In the genomic region with DNA sequence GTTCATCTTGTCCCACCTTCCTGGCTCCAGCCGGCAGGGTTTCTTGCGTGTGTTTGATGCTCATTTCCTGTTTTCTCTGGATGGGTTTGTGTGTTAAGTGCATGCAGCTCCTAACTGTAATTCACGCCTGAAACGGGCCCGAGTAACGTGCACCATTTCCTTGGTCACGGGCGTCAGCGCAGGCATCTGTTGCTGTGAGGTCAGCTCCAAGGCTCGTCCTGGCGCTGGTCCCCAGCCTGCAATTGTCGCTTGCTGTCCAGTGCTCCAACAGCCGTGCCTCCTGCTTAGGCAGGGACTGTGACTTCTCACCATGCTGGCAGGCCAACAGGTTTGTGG, we compare ENCODE assay signal across 28 cellular contexts.
"Had no signal": no experiment of that assay in that cellular context is flagged by ENCODE, and none has a peak within 500 bp of the region (broad histone marks: within the 10 kb centered on the region; RNA-seq: fewer than 3 reads in every experiment).

No MANE protein-coding gene starts in this region.

- H3K27me3 Mint-ChIP-seq: natural killer cell treated with Interleukin-12 subunit alpha and Interleukin-12 subunit beta and Interleukin-15 and Interleukin-18, amount 100 ng/mL, for 72 hours; stimulated activated naive CD8-positive, alpha-beta T cell treated with anti-CD3 and anti-CD28 coated beads, Interleukin-15, Interleukin-2, amounts not matched to agents 100 ng/mL and 50 ng/mL, for 24 hours had no signal

- H3K9ac ChIP-seq: parathyroid adenoma had no signal

- H3K36me3 Mint-ChIP-seq: memory B cell; mesothelial cell of epicardium; naive B cell; natural killer cell treated with Interleukin-12 subunit alpha and Interleukin-12 subunit beta and Interleukin-15 and Interleukin-18, amount 100 ng/mL, for 72 hours; stimulated activated naive B cell treated with anti-CD40 and anti-IgM and Interleukin-4, amounts not matched to agents 10 μg/mL and 1 μg/mL and 100 μg/mL, for 72 hours had no signal

- H3K4me1 ChIP-seq: gastroesophageal sphincter, heart left ventricle, parathyroid adenoma, sigmoid colon, tibial nerve, vagina had no signal

- H3K27ac ChIP-seq: dorsolateral prefrontal cortex, epithelial cell of prostate, gastroesophageal sphincter, heart left ventricle, hepatocyte, neutrophil, parathyroid adenoma, sigmoid colon, thoracic aorta, tibial nerve, vagina had no signal

- H3K27ac Mint-ChIP-seq: memory B cell; mesothelial cell of epicardium; natural killer cell treated with Interleukin-12 subunit alpha and Interleukin-12 subunit beta and Interleukin-15 and Interleukin-18, amount 100 ng/mL, for 72 hours; progenitor cell of endocrine pancreas; stimulated activated naive B cell treated with anti-CD40 and anti-IgM and Interleukin-4, amounts not matched to agents 10 μg/mL and 1 μg/mL and 100 μg/mL, for 72 hours; stimulated activated naive CD8-positive, alpha-beta T cell treated with anti-CD3 and anti-CD28 coated beads, Interleukin-15, Interleukin-2, amounts not matched to agents 100 ng/mL and 50 ng/mL, for 24 hours had no signal

- ATAC-seq: esophagus mucosa; gastroesophageal sphincter; heart left ventricle; mucosa of descending colon; natural killer cell treated with Interleukin-12 subunit alpha and Interleukin-12 subunit beta and Interleukin-15 and Interleukin-18, amount 100 ng/mL, for 72 hours; right cardiac atrium; stimulated activated naive B cell treated with anti-CD40 and anti-IgM and Interleukin-4, amounts not matched to agents 10 μg/mL and 1 μg/mL and 100 μg/mL, for 72 hours had no signal

- H3K4me2 ChIP-seq: hepatocyte had no signal

- H3K4me3 ChIP-seq: dorsolateral prefrontal cortex, gastroesophageal sphincter, heart left ventricle, hepatocyte, lung, mucosa of descending colon, sigmoid colon, thoracic aorta, tibial nerve, vagina had no signal

- DNase-seq: cerebellar nuclear complex; effector CD4-positive, alpha-beta T cell; foreskin fibroblast; heart left ventricle; mucosa of descending colon; naive B cell; right cardiac atrium; sigmoid colon; stimulated activated CD4-positive, alpha-beta T cell treated with anti-CD3 and anti-CD28 coated beads, Interleukin-4, amount 100 ng/mL, for 4 hours; stimulated activated naive B cell treated with anti-CD40 and anti-IgM and Interleukin-4, amounts not matched to agents 10 μg/mL and 1 μg/mL and 100 μg/mL, for 72 hours had no signal

- H3K79me2 ChIP-seq: hepatocyte, parathyroid adenoma had no signal

- H3K9me3 ChIP-seq: heart left ventricle, mucosa of descending colon, neutrophil, sigmoid colon, thoracic aorta, tibial nerve, vagina had no signal

- H3K36me3 ChIP-seq: gastroesophageal sphincter, heart left ventricle, neutrophil, sigmoid colon, thoracic aorta, tibial nerve, vagina had no signal

- H2AFZ ChIP-seq: hepatocyte, parathyroid adenoma had no signal

- H3K4me1 Mint-ChIP-seq: memory B cell; mesothelial cell of epicardium; naive B cell; neural crest cell; stimulated activated naive B cell treated with anti-CD40 and anti-IgM and Interleukin-4, amounts not matched to agents 10 μg/mL and 1 μg/mL and 100 μg/mL, for 72 hours had no signal

- H3K27me3 ChIP-seq: hepatocyte, neutrophil, tibial nerve, vagina had no signal

- FAIRE-seq: islet of Langerhans had no signal

- H3K4me3 Mint-ChIP-seq: memory B cell; mesothelial cell of epicardium; naive B cell; natural killer cell treated with Interleukin-12 subunit alpha and Interleukin-12 subunit beta and Interleukin-15 and Interleukin-18, amount 100 ng/mL, for 72 hours; neural crest cell; stimulated activated naive B cell treated with anti-CD40 and anti-IgM and Interleukin-4, amounts not matched to agents 10 μg/mL and 1 μg/mL and 100 μg/mL, for 72 hours; stimulated activated naive CD8-positive, alpha-beta T cell treated with anti-CD3 and anti-CD28 coated beads, Interleukin-15, Interleukin-2, amounts not matched to agents 100 ng/mL and 50 ng/mL, for 24 hours had no signal

- H3K9me3 Mint-ChIP-seq: memory B cell; mesothelial cell of epicardium; natural killer cell treated with Interleukin-12 subunit alpha and Interleukin-12 subunit beta and Interleukin-15 and Interleukin-18, amount 100 ng/mL, for 72 hours; stimulated activated naive B cell treated with anti-CD40 and anti-IgM and Interleukin-4, amounts not matched to agents 10 μg/mL and 1 μg/mL and 100 μg/mL, for 72 hours; stimulated activated naive CD8-positive, alpha-beta T cell treated with anti-CD3 and anti-CD28 coated beads, Interleukin-15, Interleukin-2, amounts not matched to agents 100 ng/mL and 50 ng/mL, for 24 hours had no signal
